1 cellular context compared by ENCODE assay signal in genomic region chr9:121541256-121541655, GRCh38.
A peak's percentile ranks its signal among the peaks of the same experiment; 100 is the strongest.
TF ChIP-seq lines count a peak whose summit lies in the region.

No MANE protein-coding gene starts in this region.

TF ChIP-seq in HepG2, 621 proteins besides CTCF, POLR2A, EP300 and RAD21:
- no peak for TF ChIP-seq HINFP (CRISPR knock-in tag; IDR thresholded peaks at IDR 0.05; ENCODE audit: low read depth)
- no peak for TF ChIP-seq NONO (IDR thresholded peaks at IDR 0.05)
- no peak for TF ChIP-seq NONO (CRISPR knock-in tag; conservative IDR thresholded peaks at IDR 0.05)
- TF ChIP-seq SIX1 (CRISPR knock-in tag; IDR thresholded peaks at IDR 0.05; ENCODE audit: borderline replicate concordance), result no peak
- no peak for TF ChIP-seq KDM5A (IDR thresholded peaks at IDR 0.05; ENCODE audit: borderline replicate concordance, low read length)
- TF ChIP-seq ZNF329 (CRISPR knock-in tag; IDR thresholded peaks at IDR 0.05; ENCODE audit: low read depth), result peak; percentile 95
